Comparison of ENCODE assay signal across 1 cellular context in genomic region chr2:186589733-186590537, GRCh38.
TF ChIP-seq lines count a peak whose summit lies in the region.

Gene ITGAV, plus strand, starts transcription at chr2:186590056. Its CDS starts 283 bp downstream, at chr2:186590339.

TF ChIP-seq in K562, 482 proteins besides CTCF, POLR2A, EP300 and RAD21 (continued from another document and continues in another):
- TF ChIP-seq ZBTB11 (CRISPR knock-in tag; IDR thresholded peaks at IDR 0.05) (peak in 2 of 3 experiments; percentile 59 to 92; a peak in 4 of 6 replicates), ZNF146 (CRISPR knock-in tag; IDR thresholded peaks at IDR 0.05; ENCODE audit: unreplicated experiment) (no peak), ETV6 (IDR thresholded peaks at IDR 0.05; ENCODE audit: borderline replicate concordance in 1 of 2, low read depth in 2 of 2, low read length in 1 of 2) (peak; percentile 57 to 81; a peak in 2 of 4 replicates), ETV6 (CRISPR knock-in tag; IDR thresholded peaks at IDR 0.05; ENCODE audit: borderline replicate concordance) (peak; percentile 48; the same call in 1 of the 2 replicates), ZNF398 (CRISPR knock-in tag; IDR thresholded peaks at IDR 0.05) (no peak), ATF7 (IDR thresholded peaks at IDR 0.05) (peak; percentile 81; the same call in 1 of the 2 replicates), NR2C2 (CRISPR knock-in tag; IDR thresholded peaks at IDR 0.05) (no peak; the same call in 1 of the 2 replicates), NR2C2 (tag; IDR thresholded peaks at IDR 0.05) (no peak), ZNF12 (CRISPR knock-in tag; IDR thresholded peaks at IDR 0.05) (no peak), THRB (CRISPR knock-in tag; conservative IDR thresholded peaks at IDR 0.05) (no peak), SAP30 (IDR thresholded peaks at IDR 0.05; ENCODE audit: borderline replicate concordance, insufficient read depth, low read depth, low read length, poor library complexity, severe bottlenecking) (peak; percentile 76), ZSCAN32 (CRISPR knock-in tag; IDR thresholded peaks at IDR 0.05) (no peak), ZNF253 (CRISPR knock-in tag; conservative IDR thresholded peaks at IDR 0.05) (no peak), ZNF197 (CRISPR knock-in tag; IDR thresholded peaks at IDR 0.05; ENCODE audit: low read depth) (no peak), MXD1 (CRISPR knock-in tag; IDR thresholded peaks at IDR 0.05; ENCODE audit: borderline replicate concordance, poor library complexity, severe bottlenecking) (no peak), FOXK2 (conservative IDR thresholded peaks at IDR 0.05 in 1 of 2, IDR thresholded peaks at IDR 0.05 in 1 of 2; ENCODE audit: low read depth in 2 of 2) (peak; percentile 42 to 48; a peak in 2 of 4 replicates), TCF3 (CRISPR knock-in tag; IDR thresholded peaks at IDR 0.05) (no peak), ZNF24 (IDR thresholded peaks at IDR 0.05) (no peak), ZNF780A (CRISPR knock-in tag; IDR thresholded peaks at IDR 0.05) (no peak), HNRNPL (IDR thresholded peaks at IDR 0.05; ENCODE audit: low read depth, low read length) (peak; percentile 57; the same call in 1 of the 2 replicates), TEAD1 (CRISPR knock-in tag; IDR thresholded peaks at IDR 0.05) (peak in 1 of 2 experiments; percentile 76; a peak in 2 of 4 replicates), ZFP30 (CRISPR knock-in tag; IDR thresholded peaks at IDR 0.05; ENCODE audit: borderline replicate concordance) (no peak), SOX6 (IDR thresholded peaks at IDR 0.05) (peak; percentile 74), ATF2 (CRISPR knock-in tag; IDR thresholded peaks at IDR 0.05) (no peak), MCM7 (IDR thresholded peaks at IDR 0.05) (no peak), ZNF23 (CRISPR knock-in tag; IDR thresholded peaks at IDR 0.05) (no peak), PTRF (tag; IDR thresholded peaks at IDR 0.05) (no peak), CUX1 (CRISPR knock-in tag; IDR thresholded peaks at IDR 0.05) (no peak), NBN (IDR thresholded peaks at IDR 0.05; ENCODE audit: low read depth) (peak; percentile 59; the same call in 1 of the 2 replicates), MTA3 (IDR thresholded peaks at IDR 0.05; ENCODE audit: borderline replicate concordance) (peak; percentile 93; the same call in 1 of the 2 replicates), SMARCE1 (IDR thresholded peaks at IDR 0.05) (peak; percentile 48), DPF2 (IDR thresholded peaks at IDR 0.05) (0 out of 2 replicates have a peak, but pooled peaks have one; percentile 37), POLR2B (IDR thresholded peaks at IDR 0.05; ENCODE audit: low read depth, partially characterized antibody) (peak; percentile 86), NFIC (IDR thresholded peaks at IDR 0.05) (peak; percentile 58; the same call in 1 of the 2 replicates), ZNF77 (CRISPR knock-in tag; IDR thresholded peaks at IDR 0.05) (no peak), VEZF1 (CRISPR knock-in tag; IDR thresholded peaks at IDR 0.05) (peak; percentile 54), ZBTB33 (CRISPR knock-in tag; IDR thresholded peaks at IDR 0.05) (no peak), HES1 (IDR thresholded peaks at IDR 0.05; ENCODE audit: low read depth) (no peak), CREB3L1 (IDR thresholded peaks at IDR 0.05; ENCODE audit: borderline replicate concordance, low read depth) (peak; percentile 33; the same call in 1 of the 2 replicates), MTA1 (IDR thresholded peaks at IDR 0.05; ENCODE audit: borderline replicate concordance) (peak; percentile 33), POLR2H (tag; IDR thresholded peaks at IDR 0.05; ENCODE audit: low read depth) (peak; percentile 90), KAT2B (IDR thresholded peaks at IDR 0.05; ENCODE audit: low read depth, low read length) (no peak), ZNF696 (CRISPR knock-in tag; conservative IDR thresholded peaks at IDR 0.05) (no peak), ELF4 (CRISPR knock-in tag; IDR thresholded peaks at IDR 0.05) (peak; percentile 60; the same call in 1 of the 2 replicates)
